Comparison of ENCODE assay signal across 23 cellular contexts in genomic region chr17:28365487-28365886, GRCh38. TPM values are rescaled to one million over a fixed set of nuclear protein-coding genes. Genes with fewer than 3 reads are reported as not detected.
"Had no signal": no experiment of that assay in that cellular context is flagged by ENCODE, and none has a peak within 500 bp of the region (broad histone marks: within the 10 kb centered on the region; RNA-seq: fewer than 3 reads in every experiment).

No MANE protein-coding gene starts in this region.

- ATAC-seq: activated CD8-positive, alpha-beta memory T cell treated with anti-CD3 and anti-CD28 coated beads, Interleukin-2, amount 10 ng/mL, durations not matched to agents 7 days and 5 days; PC-3; WTC11 had no signal

- H3K4me1 ChIP-seq: breast epithelium had no signal

- H3K27ac Mint-ChIP-seq: activated CD8-positive, alpha-beta memory T cell treated with anti-CD3 and anti-CD28 coated beads, Interleukin-2, amount 10 ng/mL, durations not matched to agents 7 days and 5 days; activated naive CD4-positive, alpha-beta T cell treated with anti-CD3 and anti-CD28 coated beads, Interleukin-2, amount 50 U/mL, for 24 hours; activated T-cell treated with anti-CD3 and anti-CD28 coated beads, Interleukin-2, amount 50 U/mL, for 24 hours; activated T-helper 1 cell treated with anti-CD3 and anti-CD28 coated beads, Interleukin-12 subunit alpha, Interleukin-12 subunit beta, Interleukin-2, Interleukin-4 antibody, amounts not matched to agents 30 ng/mL and 10 ng/mL and 1 ng/mL, durations not matched to agents 14 hours and 24 hours and 36 hours; T-helper 1 cell treated with Interleukin-12 subunit alpha and Interleukin-12 subunit beta and Interleukin-4 antibody, amounts not matched to agents 30 μg/mL and 1 μg/mL, for 36 hours; WTC11 had no signal

- H3K4me1 Mint-ChIP-seq: activated CD8-positive, alpha-beta memory T cell treated with anti-CD3 and anti-CD28 coated beads, Interleukin-2, amount 10 ng/mL, durations not matched to agents 7 days and 5 days; activated naive CD4-positive, alpha-beta T cell treated with anti-CD3 and anti-CD28 coated beads, Interleukin-2, amount 50 U/mL, for 24 hours had no signal

- H3K27me3 Mint-ChIP-seq: activated CD8-positive, alpha-beta memory T cell treated with anti-CD3 and anti-CD28 coated beads, Interleukin-2, amount 10 ng/mL, durations not matched to agents 7 days and 5 days; activated naive CD4-positive, alpha-beta T cell treated with anti-CD3 and anti-CD28 coated beads, Interleukin-2, amount 50 U/mL, for 24 hours; activated T-cell treated with anti-CD3 and anti-CD28 coated beads, Interleukin-2, amount 50 U/mL, for 24 hours had no signal

- H3K9me3 Mint-ChIP-seq: activated naive CD4-positive, alpha-beta T cell treated with anti-CD3 and anti-CD28 coated beads, Interleukin-2, amount 50 U/mL, for 24 hours; activated T-cell treated with anti-CD3 and anti-CD28 coated beads, Interleukin-2, amount 50 U/mL, for 24 hours; activated T-helper 1 cell treated with anti-CD3 and anti-CD28 coated beads, Interleukin-12 subunit alpha, Interleukin-12 subunit beta, Interleukin-2, Interleukin-4 antibody, amounts not matched to agents 30 ng/mL and 10 ng/mL and 1 ng/mL, durations not matched to agents 14 hours and 24 hours and 36 hours; T-helper 1 cell treated with Interleukin-12 subunit alpha and Interleukin-12 subunit beta and Interleukin-4 antibody, amounts not matched to agents 30 μg/mL and 1 μg/mL, for 36 hours; WTC11 had no signal

- H3K4me3 Mint-ChIP-seq: activated CD8-positive, alpha-beta memory T cell treated with anti-CD3 and anti-CD28 coated beads, Interleukin-2, amount 10 ng/mL, durations not matched to agents 7 days and 5 days; activated naive CD4-positive, alpha-beta T cell treated with anti-CD3 and anti-CD28 coated beads, Interleukin-2, amount 50 U/mL, for 24 hours; activated T-cell treated with anti-CD3 and anti-CD28 coated beads, Interleukin-2, amount 50 U/mL, for 24 hours; activated T-helper 1 cell treated with anti-CD3 and anti-CD28 coated beads, Interleukin-12 subunit alpha, Interleukin-12 subunit beta, Interleukin-2, Interleukin-4 antibody, amounts not matched to agents 30 ng/mL and 10 ng/mL and 1 ng/mL, durations not matched to agents 14 hours and 24 hours and 36 hours; T-helper 1 cell treated with Interleukin-12 subunit alpha and Interleukin-12 subunit beta and Interleukin-4 antibody, amounts not matched to agents 30 μg/mL and 1 μg/mL, for 36 hours; WTC11 had no signal

- H3K27ac ChIP-seq: breast epithelium had no signal

- DNase-seq: activated CD4-positive, alpha-beta T cell treated with anti-CD3 and anti-CD28 coated beads for 48 hours; activated CD4-positive, alpha-beta T cell treated with anti-CD3 and anti-CD28 coated beads, Interleukin-2, amount 50 U/mL, for 48 hours; activated CD4-positive, CD25-positive, alpha-beta regulatory T cell treated with anti-CD3 and anti-CD28 coated beads, Interleukin-2, amount 50 U/mL, for 72 hours; activated CD8-positive, alpha-beta memory T cell treated with anti-CD3 and anti-CD28 coated beads, Interleukin-2, amount 10 ng/mL, durations not matched to agents 7 days and 5 days; activated effector memory CD4-positive, alpha-beta T cell treated with Interleukin-2 at 50 U/mL for 16 hours; activated naive CD4-positive, alpha-beta T cell; activated T-cell treated with anti-CD3 and anti-CD28 coated beads, Interleukin-2, amount 50 U/mL, for 24 hours; central memory CD4-positive, alpha-beta T cell; NCI-H1092; NCI-H1417; NCI-H2029 treated with DMSO at 0.1 percent for 48 hours; NCI-H446 treated with DMSO at 0.1 percent for 48 hours; NCI-H526 treated with DMSO at 0.1 percent for 48 hours; PC-3; SHP77 treated with DMSO at 0.1 percent for 48 hours had no signal

- H3K27me3 ChIP-seq: breast epithelium had no signal

RNA-seq across cellular contexts. Expression of gene SEBOX, which starts 0.5 kb away (rescaled TPM):
- total RNA-seq: activated CD8-positive, alpha-beta memory T cell treated with anti-CD3 and anti-CD28 coated beads, Interleukin-2, amount 10 ng/mL, durations not matched to agents 7 days and 5 days; activated T-helper 1 cell treated with anti-CD3 and anti-CD28 coated beads, Interleukin-12 subunit alpha, Interleukin-12 subunit beta, Interleukin-2, Interleukin-4 antibody, amounts not matched to agents 30 ng/mL and 10 ng/mL and 1 ng/mL, durations not matched to agents 14 hours and 24 hours and 36 hours; aorta; breast epithelium; MCF 10A; PC-3; SK-MEL-5; WTC11 had no signal
- polyA plus RNA-seq: aorta had no signal

RNA-seq across cellular contexts. Expression of gene VTN, which starts 4.6 kb away (rescaled TPM):
- total RNA-seq: MCF 10A, PC-3 had no signal
